7 cellular contexts compared by ENCODE assay signal in genomic region chr17:31318298-31319190, GRCh38. TPM values are rescaled to one million over a fixed set of nuclear protein-coding genes. Genes with fewer than 3 reads are reported as not detected.
DNase-seq lines count a peak whose midpoint lies in the region; ATAC-seq and TF ChIP-seq lines count a peak whose summit lies in the region.

No MANE protein-coding gene starts in this region.

- no peaks in the 10 kb centered on the region for H3K36me3 ChIP-seq in rectal smooth muscle tissue (ENCODE audit: control insufficient read depth, insufficient read depth, low read length)

- peak overlapping the region; percentile 22 for H3K4me3 ChIP-seq in fibroblast of mammary gland (ENCODE audit: control insufficient read depth, low read depth, low read length)
- H3K4me3 ChIP-seq in rectal smooth muscle tissue (ENCODE audit: low read length): peak overlapping the region; percentile 52

- no peak overlapping the region for H3K9ac ChIP-seq in rectal smooth muscle tissue (ENCODE audit: low read length)

- TF ChIP-seq CTCF in fibroblast of mammary gland (conservative IDR thresholded peaks at IDR 0.05; ENCODE audit: control insufficient read depth, insufficient read depth, low read depth, low read length): no peak

- no peaks in the 10 kb centered on the region for H3K27me3 Mint-ChIP-seq in activated T-cell treated with anti-CD3 and anti-CD28 coated beads, Interleukin-2, amount 50 U/mL, for 4 hours (ENCODE audit: low read depth)

- no peaks in the 10 kb centered on the region for H3K27me3 ChIP-seq in rectal smooth muscle tissue (ENCODE audit: control insufficient read depth, insufficient read depth, low read length)

- peaks cover 46% of the 10 kb centered on the region for H3K4me1 Mint-ChIP-seq in activated T-cell treated with anti-CD3 and anti-CD28 coated beads, Interleukin-2, amount 50 U/mL, for 4 hours (ENCODE audit: low read depth)

- DNase-seq in NCI-H2029 (lab: John Stamatoyannopoulos, UW): peak; percentile 38
- DNase-seq in activated T-cell treated with anti-CD3 and anti-CD28 coated beads, Interleukin-2, amount 50 U/mL, for 4 hours: peak; percentile 43
- peak; percentile 96 for DNase-seq in fibroblast of mammary gland (ENCODE audit: low read depth)
- no peak for DNase-seq in GM19240 (ENCODE audit: insufficient read length, low spot score)

- H3K27ac ChIP-seq in rectal smooth muscle tissue (ENCODE audit: low read depth, low read length): peak overlapping the region; percentile 40

- ATAC-seq in GM19455 (IDR thresholded peaks at IDR 0.05; ENCODE audit: unreplicated experiment) (peak; percentile 38), HG03097 (IDR thresholded peaks at IDR 0.05; ENCODE audit: low FRiP score, unreplicated experiment) (no peak)
- ATAC-seq in activated T-cell treated with anti-CD3 and anti-CD28 coated beads, Interleukin-2, amount 50 U/mL, for 4 hours: peak; percentile 56 to 67

- no peaks in the 10 kb centered on the region for H3K4me1 ChIP-seq in rectal smooth muscle tissue (ENCODE audit: control insufficient read depth, insufficient read depth, low read length)

- H3K9me3 Mint-ChIP-seq in activated T-cell treated with anti-CD3 and anti-CD28 coated beads, Interleukin-2, amount 50 U/mL, for 4 hours: no peaks in the 10 kb centered on the region

- peaks cover 4% of the 10 kb centered on the region for H3K36me3 Mint-ChIP-seq in activated T-cell treated with anti-CD3 and anti-CD28 coated beads, Interleukin-2, amount 50 U/mL, for 4 hours (ENCODE audit: insufficient read depth)

- peak overlapping the region; percentile 75 for H3K4me3 Mint-ChIP-seq in activated T-cell treated with anti-CD3 and anti-CD28 coated beads, Interleukin-2, amount 50 U/mL, for 4 hours

RNA-seq across cellular contexts. Expression of gene EVI2A, which starts 2.9 kb away (rescaled TPM):
- 10 to 100 TPM; 18.4 to 25.1 (median 19.4) TPM for total RNA-seq in activated T-cell treated with anti-CD3 and anti-CD28 coated beads, Interleukin-2, amount 50 U/mL, for 4 hours

RNA-seq across cellular contexts. Expression of gene EVI2B, which starts 4.7 kb away (rescaled TPM):
- 1 to 10 TPM; 5.0 to 7.0 (median 7.0) TPM for total RNA-seq in activated T-cell treated with anti-CD3 and anti-CD28 coated beads, Interleukin-2, amount 50 U/mL, for 4 hours

RNA-seq across cellular contexts. Expression of gene OMG, which starts 21.5 kb away (rescaled TPM):
- total RNA-seq in activated T-cell treated with anti-CD3 and anti-CD28 coated beads, Interleukin-2, amount 50 U/mL, for 4 hours: under 1 TPM in 1 of 3 donors, not detected in 2; 0.15 TPM
